19 cellular contexts compared by ENCODE assay signal in genomic region chr20:24650091-24650490, GRCh38.
DNase-seq lines count a peak whose midpoint lies in the region; ATAC-seq and TF ChIP-seq lines count a peak whose summit lies in the region.
"Had no signal": no experiment of that assay in that cellular context is flagged by ENCODE, and none has a peak within 500 bp of the region (broad histone marks: within the 10 kb centered on the region; RNA-seq: fewer than 3 reads in every experiment).

No MANE protein-coding gene starts in this region.

- H3K4me1 ChIP-seq in adipocyte (ENCODE audit: control insufficient read depth, insufficient read depth, low read length) (peaks cover 47% of the 10 kb centered on the region), thoracic aorta (ENCODE audit: control insufficient read depth in 1 of 2, low read depth in 2 of 2) (peaks cover 0 to 32% of the 10 kb centered on the region in 2 donors)
- H3K4me1 ChIP-seq: neural progenitor cell, right lobe of liver had no signal

- TF ChIP-seq CTCF in thoracic aorta (IDR thresholded peaks at IDR 0.05) = no peak

- H3K36me3 ChIP-seq in adipocyte (ENCODE audit: control insufficient read depth, insufficient read depth, low read length, severe bottlenecking) = no peaks in the 10 kb centered on the region
- no peaks in the 10 kb centered on the region for H3K36me3 ChIP-seq in thoracic aorta
- H3K36me3 ChIP-seq: neural progenitor cell, right lobe of liver had no signal

- DNase-seq in EH (ENCODE audit: low read depth) (peak; percentile 91), adipocyte (ENCODE audit: low read depth) (peak; percentile 12), inferior parietal cortex (ENCODE audit: extremely low spot score) (peak; percentile 54), thoracic aorta (ENCODE audit: low spot score) (peak; percentile 14), sciatic nerve (ENCODE audit: low spot score) (no peak), NAMALWA (ENCODE audit: low spot score) (no peak)
- no peak for DNase-seq in activated T-helper 1 cell treated with anti-CD3 and anti-CD28 coated beads, Interleukin-12 subunit alpha, Interleukin-12 subunit beta, Interleukin-2, Interleukin-4 antibody, amounts not matched to agents 30 ng/mL and 10 ng/mL and 1 ng/mL, durations not matched to agents 14 hours and 24 hours and 36 hours (ENCODE audit: low spot score)
- DNase-seq: CD4-positive, alpha-beta memory T cell; dermis blood vessel endothelial cell; DMS79 treated with DMSO at 0.1 percent for 48 hours; erythroblast; Kasumi-1; kidney; NCI-H2227 treated with DMSO at 0.1 percent for 48 hours; right lobe of liver; SHP77; stimulated activated CD4-positive, alpha-beta T cell treated with anti-CD3 and anti-CD28 coated beads, Interleukin-4, amount 100 ng/mL, for 24 hours; stimulated activated CD8-positive, alpha-beta memory T cell treated with anti-CD3 and anti-CD28 coated beads, Interleukin-4, amount 100 ng/mL, for 48 hours had no signal

- no peak overlapping the region for H3K4me3 ChIP-seq in adipocyte (ENCODE audit: low read length)
- H3K4me3 ChIP-seq in thoracic aorta = no peak overlapping the region
- H3K4me3 ChIP-seq: neural progenitor cell, right lobe of liver had no signal

- no peak overlapping the region for H3K27ac ChIP-seq in thoracic aorta
- H3K27ac ChIP-seq: neural progenitor cell, right lobe of liver had no signal

- H3K9me3 ChIP-seq in adipocyte (ENCODE audit: control insufficient read depth, low read length) = peaks cover 8% of the 10 kb centered on the region
- no peaks in the 10 kb centered on the region for H3K9me3 ChIP-seq in thoracic aorta
- H3K9me3 ChIP-seq: right lobe of liver had no signal

- peak; percentile 18 for ATAC-seq in thoracic aorta (ENCODE audit: insufficient number of reproducible peaks, low FRiP score, low read depth)
- ATAC-seq in sciatic nerve = no peak
- ATAC-seq: right lobe of liver had no signal

- peaks cover 12% of the 10 kb centered on the region for H3K27me3 Mint-ChIP-seq in activated T-helper 1 cell treated with anti-CD3 and anti-CD28 coated beads, Interleukin-12 subunit alpha, Interleukin-12 subunit beta, Interleukin-2, Interleukin-4 antibody, amounts not matched to agents 30 ng/mL and 10 ng/mL and 1 ng/mL, durations not matched to agents 14 hours and 24 hours and 36 hours (ENCODE audit: insufficient read depth)

- H3K4me1 Mint-ChIP-seq in activated T-helper 1 cell treated with anti-CD3 and anti-CD28 coated beads, Interleukin-12 subunit alpha, Interleukin-12 subunit beta, Interleukin-2, Interleukin-4 antibody, amounts not matched to agents 30 ng/mL and 10 ng/mL and 1 ng/mL, durations not matched to agents 14 hours and 24 hours and 36 hours (ENCODE audit: low read depth) = no peaks in the 10 kb centered on the region

- no peaks in the 10 kb centered on the region for H3K36me3 Mint-ChIP-seq in activated T-helper 1 cell treated with anti-CD3 and anti-CD28 coated beads, Interleukin-12 subunit alpha, Interleukin-12 subunit beta, Interleukin-2, Interleukin-4 antibody, amounts not matched to agents 30 ng/mL and 10 ng/mL and 1 ng/mL, durations not matched to agents 14 hours and 24 hours and 36 hours (ENCODE audit: low read depth)
- H3K36me3 Mint-ChIP-seq: CD4-positive, alpha-beta memory T cell; neural progenitor cell had no signal

- no peak overlapping the region for H3K27ac Mint-ChIP-seq in activated T-helper 1 cell treated with anti-CD3 and anti-CD28 coated beads, Interleukin-12 subunit alpha, Interleukin-12 subunit beta, Interleukin-2, Interleukin-4 antibody, amounts not matched to agents 30 ng/mL and 10 ng/mL and 1 ng/mL, durations not matched to agents 14 hours and 24 hours and 36 hours
- H3K27ac Mint-ChIP-seq: CD4-positive, alpha-beta memory T cell; neural progenitor cell had no signal

- no peaks in the 10 kb centered on the region for H3K27me3 ChIP-seq in adipocyte (replicated peaks; ENCODE audit: control insufficient read depth, insufficient read depth, low read length)
- no peaks in the 10 kb centered on the region for H3K27me3 ChIP-seq in thoracic aorta (replicated peaks; ENCODE audit: insufficient read depth)
- H3K27me3 ChIP-seq: neural progenitor cell, right lobe of liver had no signal

- H3K9me3 Mint-ChIP-seq in activated T-helper 1 cell treated with anti-CD3 and anti-CD28 coated beads, Interleukin-12 subunit alpha, Interleukin-12 subunit beta, Interleukin-2, Interleukin-4 antibody, amounts not matched to agents 30 ng/mL and 10 ng/mL and 1 ng/mL, durations not matched to agents 14 hours and 24 hours and 36 hours = no peaks in the 10 kb centered on the region
- H3K9me3 Mint-ChIP-seq: CD4-positive, alpha-beta memory T cell; neural progenitor cell had no signal

- H3K9ac ChIP-seq in adipocyte (ENCODE audit: low read length) = peak overlapping the region; percentile 26
- H3K9ac ChIP-seq: neural progenitor cell had no signal

- intact Hi-C loops in sciatic nerve (cut with DNase I) = no loop called here
- intact Hi-C loops in activated T-helper 1 cell treated with anti-CD3 and anti-CD28 coated beads, Interleukin-12 subunit alpha, Interleukin-12 subunit beta, Interleukin-2, Interleukin-4 antibody, amounts not matched to agents 30 ng/mL and 10 ng/mL and 1 ng/mL, durations not matched to agents 14 hours and 24 hours and 36 hours (cut with micrococcal nuclease) = no loop called here

- H3K4me3 Mint-ChIP-seq in activated T-helper 1 cell treated with anti-CD3 and anti-CD28 coated beads, Interleukin-12 subunit alpha, Interleukin-12 subunit beta, Interleukin-2, Interleukin-4 antibody, amounts not matched to agents 30 ng/mL and 10 ng/mL and 1 ng/mL, durations not matched to agents 14 hours and 24 hours and 36 hours = no peak overlapping the region
- H3K4me3 Mint-ChIP-seq: CD4-positive, alpha-beta memory T cell; neural progenitor cell had no signal

Comparison
In these comparisons a context has a peak if more than half of its experiments do, and no peak if none do; other contexts are left out.
1. DNase-seq: peak in EH (single experiment), adipocyte (single experiment), inferior parietal cortex (single experiment) and thoracic aorta (single experiment); none in sciatic nerve (single experiment), NAMALWA (single experiment) and activated T-helper 1 cell treated with anti-CD3 and anti-CD28 coated beads, Interleukin-12 subunit alpha, Interleukin-12 subunit beta, Interleukin-2, Interleukin-4 antibody, amounts not matched to agents 30 ng/mL and 10 ng/mL and 1 ng/mL, durations not matched to agents 14 hours and 24 hours and 36 hours (single experiment).